In the genomic region with DNA sequence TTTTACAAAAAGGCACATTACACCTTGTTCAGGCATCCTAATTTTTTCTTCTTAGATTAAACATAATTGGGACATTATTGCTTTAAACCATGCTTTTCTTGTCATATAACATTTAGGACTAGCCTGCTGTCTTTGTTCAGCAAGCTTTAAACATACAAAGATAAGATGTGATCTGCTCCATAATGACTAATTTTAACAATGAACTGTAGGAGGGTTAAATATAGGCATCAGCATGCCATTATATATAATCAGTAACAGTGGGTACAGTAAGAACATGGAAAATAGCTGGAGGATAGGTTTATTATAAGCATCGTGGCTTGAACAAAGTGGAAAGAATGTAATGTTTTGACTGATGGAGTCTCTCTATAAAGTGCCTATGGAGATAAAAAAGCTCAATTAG, we compare ENCODE assay signal across 20 cellular contexts.
DNase-seq lines count a peak whose midpoint lies in the region; ATAC-seq and TF ChIP-seq lines count a peak whose summit lies in the region.
"Had no signal": no experiment of that assay in that cellular context is flagged by ENCODE, and none has a peak within 500 bp of the region (broad histone marks: within the 10 kb centered on the region; RNA-seq: fewer than 3 reads in every experiment).

No MANE protein-coding gene starts in this region.

- H3K4me1 ChIP-seq in foreskin keratinocyte: peaks cover 13% of the 10 kb centered on the region
- no peaks in the 10 kb centered on the region for H3K4me1 ChIP-seq in Caco-2
- H3K4me1 ChIP-seq: SJCRH30 had no signal

- H3K27me3 ChIP-seq in foreskin keratinocyte (no peaks in the 10 kb centered on the region), Caco-2 (replicated peaks; ENCODE audit: control insufficient read depth, insufficient read depth, low read length) (no peaks in the 10 kb centered on the region)
- H3K27me3 ChIP-seq: SJCRH30 had no signal

- POLR2A ChIA-PET in Caco-2 (lab: Charles Lee): no interaction called here

- peak in 2 of 3 experiments; percentile 10 to 52 for DNase-seq in NCI-H1417 (lab: John Stamatoyannopoulos, UW)
- DNase-seq in NCI-H1417 treated with DMSO at 0.1 percent for 48 hours (lab: John Stamatoyannopoulos, UW): no peak
- DNase-seq in RPMI7951 (ENCODE audit: low read depth): peak; percentile 2
- DNase-seq in foreskin keratinocyte: peak; percentile 36 to 78
- no peak for DNase-seq in iPS-NIHi11 (ENCODE audit: low spot score)
- no peak for DNase-seq in Caco-2
- DNase-seq in GM19240 (ENCODE audit: insufficient read length, low spot score): no peak
- no peak for DNase-seq in OCI-M2 (lab: John Stamatoyannopoulos, UW; ENCODE audit: unreplicated experiment)
- DNase-seq: DMS 273 treated with DMSO at 0.1 percent for 48 hours, DND-41, GM23248, HCEC 1CT, Kasumi-1, MM.1S, NCI-H1105 treated with DMSO at 0.1 percent for 48 hours, NCI-H510A, SJCRH30 had no signal

- no TSS peak for BruUV-seq in Caco-2 (replicated peaks; lab: Mats Ljungman, UMichigan)

- no peak overlapping the region for H3K4me3 Mint-ChIP-seq in Caco-2 (ENCODE audit: unreplicated experiment)
- H3K4me3 Mint-ChIP-seq: CD14-positive monocyte, IgD-negative memory B cell had no signal

- peaks cover 14% of the 10 kb centered on the region for H3K4me1 Mint-ChIP-seq in Caco-2 (ENCODE audit: low read depth, unreplicated experiment)
- H3K4me1 Mint-ChIP-seq: CD14-positive monocyte, IgD-negative memory B cell had no signal

- TF ChIP-seq CTCF in foreskin keratinocyte (conservative IDR thresholded peaks at IDR 0.05) (no peak), Caco-2 (IDR thresholded peaks at IDR 0.05; ENCODE audit: insufficient read depth in 1 of 2, low read depth in 1 of 2, low read length in 1 of 2, severe bottlenecking in 1 of 2, unreplicated experiment in 1 of 2) (no peak)

- no peaks in the 10 kb centered on the region for H3K36me3 ChIP-seq in Caco-2 (ENCODE audit: control insufficient read depth, insufficient read depth, low read length)
- H3K36me3 ChIP-seq: SJCRH30 had no signal

- no peak overlapping the region for H3K4me3 ChIP-seq in Caco-2 (ENCODE audit: low read depth, low read length)
- H3K4me3 ChIP-seq: GM23248, SJCRH30 had no signal

- no peaks in the 10 kb centered on the region for H3K9me3 Mint-ChIP-seq in Caco-2 (ENCODE audit: unreplicated experiment)

- H3K27me3 Mint-ChIP-seq in Caco-2 (ENCODE audit: insufficient read depth, unreplicated experiment): no peaks in the 10 kb centered on the region
- H3K27me3 Mint-ChIP-seq: IgD-negative memory B cell had no signal

- peak; percentile 45 for ATAC-seq in foreskin keratinocyte

- H3K36me3 Mint-ChIP-seq in Caco-2 (ENCODE audit: insufficient read depth, unreplicated experiment): no peaks in the 10 kb centered on the region
- H3K36me3 Mint-ChIP-seq: CD14-positive monocyte, IgD-negative memory B cell had no signal

- intact Hi-C loops in Caco-2 (cut with micrococcal nuclease; ENCODE audit: unreplicated experiment): no loop called here

- CTCF ChIA-PET in Caco-2 (lab: Charles Lee): no interaction called here

- H3K27ac ChIP-seq in foreskin keratinocyte: no peak overlapping the region
- H3K27ac ChIP-seq: 22Rv1, GM23248, SJCRH30 had no signal

- H3K9me3 ChIP-seq in Caco-2: 0 out of 2 replicates have a peak, but pooled peaks cover 3% of the 10 kb centered on the region
- H3K9me3 ChIP-seq: SJCRH30 had no signal

- H3K27ac Mint-ChIP-seq in Caco-2 (ENCODE audit: unreplicated experiment): no peak overlapping the region
- H3K27ac Mint-ChIP-seq: CD14-positive monocyte, IgD-negative memory B cell had no signal

Comparison
In these comparisons a context has a peak if more than half of its experiments do, and no peak if none do; other contexts are left out.
1. DNase-seq: peak in NCI-H1417 (2 of 3), RPMI7951 (single experiment) and foreskin keratinocyte (2 of 2); none in NCI-H1417 treated with DMSO at 0.1 percent for 48 hours (single experiment), iPS-NIHi11 (single experiment), Caco-2 (0 of 2), GM19240 (single experiment) and OCI-M2 (single experiment).